ENCODE assay signal across 8 cellular contexts in genomic region chr16:50692999-50693781, GRCh38. TPM values are rescaled to one million over a fixed set of nuclear protein-coding genes. Genes with fewer than 3 reads are reported as not detected.
DNase-seq lines count a peak whose midpoint lies in the region; ATAC-seq and TF ChIP-seq lines count a peak whose summit lies in the region.

Gene NOD2 (plus strand): TSS chr16:50693606. CDS start chr16:50699496, 5,890 bp downstream.

- intact Hi-C loops in sigmoid colon (cut with DNase I): loop anchor here (10.0 kb wide), 1 partner anchor 112 kb away; no protein-coding TSS in a partner anchor

- no peaks in the 10 kb centered on the region for H3K36me3 ChIP-seq in sigmoid colon

- TF ChIP-seq CTCF in glutamatergic neuron (IDR thresholded peaks at IDR 0.05; ENCODE audit: partially characterized antibody, unreplicated experiment): no peak
- TF ChIP-seq CTCF in sigmoid colon (IDR thresholded peaks at IDR 0.05): no peak

- no peaks in the 10 kb centered on the region for H3K36me3 Mint-ChIP-seq in activated CD8-positive, alpha-beta T cell treated with anti-CD3 and anti-CD28 coated beads, Interleukin-2, amount 10 ng/mL, durations not matched to agents 7 days and 5 days (ENCODE audit: low read depth)
- no peaks in the 10 kb centered on the region for H3K36me3 Mint-ChIP-seq in glutamatergic neuron (ENCODE audit: unreplicated experiment)

- H3K27ac ChIP-seq in sigmoid colon: peak within 1 kb of the TSS in 2 of 4 donors; percentile 44 to 56

- H3K9me3 Mint-ChIP-seq in activated CD8-positive, alpha-beta T cell treated with anti-CD3 and anti-CD28 coated beads, Interleukin-2, amount 10 ng/mL, durations not matched to agents 7 days and 5 days (ENCODE audit: insufficient read depth): no peaks in the 10 kb centered on the region
- H3K9me3 Mint-ChIP-seq in glutamatergic neuron (ENCODE audit: unreplicated experiment): peaks cover 5% of the 10 kb centered on the region

- CTCF ChIA-PET in activated CD8-positive, alpha-beta T cell treated with anti-CD3 and anti-CD28 coated beads, Interleukin-2, amount 10 ng/mL, durations not matched to agents 7 days and 5 days (lab: Charles Lee): interaction anchor here (1.1 kb wide), 1 partner anchor 12 kb away, joined by 3 read pairs; the partner anchor contains the start of gene SNX20

- peaks cover 25% of the 10 kb centered on the region for H3K27me3 Mint-ChIP-seq in activated CD8-positive, alpha-beta T cell treated with anti-CD3 and anti-CD28 coated beads, Interleukin-2, amount 10 ng/mL, durations not matched to agents 7 days and 5 days (ENCODE audit: low read depth)
- peaks cover 9% of the 10 kb centered on the region for H3K27me3 Mint-ChIP-seq in glutamatergic neuron (ENCODE audit: unreplicated experiment)

- 10 to 20% methylated on average over 56 of the region's 56 CpGs for WGBS in sigmoid colon, 2 donors

- H3K9me3 ChIP-seq in sigmoid colon: no peaks in the 10 kb centered on the region

- TF ChIP-seq EP300 in sigmoid colon (IDR thresholded peaks at IDR 0.05): no peak

- no peak for TF ChIP-seq POLR2A in sigmoid colon (IDR thresholded peaks at IDR 0.05)

- peaks cover 0 to 33% (median 25%) of the 10 kb centered on the region in 4 donors for H3K4me1 ChIP-seq in sigmoid colon

- peak within 1 kb of the TSS; percentile 49 for H3K4me3 Mint-ChIP-seq in activated CD8-positive, alpha-beta T cell treated with anti-CD3 and anti-CD28 coated beads, Interleukin-2, amount 10 ng/mL, durations not matched to agents 7 days and 5 days
- peak within 1 kb of the TSS; percentile 84 for H3K4me3 Mint-ChIP-seq in glutamatergic neuron (ENCODE audit: unreplicated experiment)

- peak within 1 kb of the TSS; percentile 55 for H3K27ac Mint-ChIP-seq in activated CD8-positive, alpha-beta T cell treated with anti-CD3 and anti-CD28 coated beads, Interleukin-2, amount 10 ng/mL, durations not matched to agents 7 days and 5 days
- H3K27ac Mint-ChIP-seq in glutamatergic neuron (ENCODE audit: unreplicated experiment): no peak within 1 kb of the TSS

- H3K4me3 ChIP-seq in sigmoid colon: peak within 1 kb of the TSS; percentile 4 to 52 (median 48)

- H3K27me3 ChIP-seq in sigmoid colon: peaks cover 0 to 4% (median 0%) of the 10 kb centered on the region in 3 donors

- H3K4me1 Mint-ChIP-seq in activated CD8-positive, alpha-beta T cell treated with anti-CD3 and anti-CD28 coated beads, Interleukin-2, amount 10 ng/mL, durations not matched to agents 7 days and 5 days (ENCODE audit: low read depth): peaks cover 56% of the 10 kb centered on the region
- H3K4me1 Mint-ChIP-seq in glutamatergic neuron (ENCODE audit: low read depth, unreplicated experiment): peaks cover 1% of the 10 kb centered on the region

- peak; percentile 74 for ATAC-seq in activated CD8-positive, alpha-beta T cell treated with anti-CD3 and anti-CD28 coated beads, Interleukin-2, amount 10 ng/mL, durations not matched to agents 7 days and 5 days
- ATAC-seq in HG03469 (IDR thresholded peaks at IDR 0.05; ENCODE audit: unreplicated experiment): no peak

- DNase-seq in activated CD4-positive, alpha-beta T cell treated with anti-CD3 and anti-CD28 coated beads for 48 hours: peak; percentile 41
- DNase-seq in activated CD4-positive, alpha-beta T cell treated with anti-CD3 and anti-CD28 coated beads for 4 hours: no peak
- DNase-seq in activated CD8-positive, alpha-beta T cell treated with anti-CD3 and anti-CD28 coated beads, Interleukin-2, amount 10 ng/mL, durations not matched to agents 7 days and 5 days: no peak
- DNase-seq in glutamatergic neuron (peak; percentile 30), sigmoid colon (no peak), T-helper 9 cell (no peak), hippocampal formation (lab: John Stamatoyannopoulos, UW) (no peak)

- POLR2A ChIA-PET in activated CD8-positive, alpha-beta T cell treated with anti-CD3 and anti-CD28 coated beads, Interleukin-2, amount 10 ng/mL, durations not matched to agents 7 days and 5 days (lab: Charles Lee): no interaction called here

RNA-seq across cellular contexts. Expression of gene NOD2, which starts in this region (rescaled TPM):
- 1 to 10 TPM; 1.6 to 1.7 TPM for total RNA-seq in activated CD8-positive, alpha-beta T cell treated with anti-CD3 and anti-CD28 coated beads, Interleukin-2, amount 10 ng/mL, durations not matched to agents 7 days and 5 days
- total RNA-seq in glutamatergic neuron (ENCODE audit: unreplicated experiment) (0.34 TPM), sigmoid colon (1 to 10 TPM; 2.5 to 3.0 (median 2.7) TPM)
- under 1 TPM; 0.23 to 0.76 (median 0.60) TPM for polyA plus RNA-seq in sigmoid colon

Comparison
In these comparisons a context has a peak if more than half of its experiments do, and no peak if none do; other contexts are left out.
1. Peak in DNase-seq in glutamatergic neuron; RNA of the gene not detected or under 1 TPM.